ENCODE assay signal across 33 cellular contexts in genomic region chr5:94967525-94967924, GRCh38.
"Had no signal": no experiment of that assay in that cellular context is flagged by ENCODE, and none has a peak within 500 bp of the region (broad histone marks: within the 10 kb centered on the region; RNA-seq: fewer than 3 reads in every experiment).

No MANE protein-coding gene starts in this region.

- ATAC-seq: activated naive CD4-positive, alpha-beta T cell treated with anti-CD3 and anti-CD28 coated beads, Interleukin-2, amount 50 U/mL, for 72 hours; activated naive CD8-positive, alpha-beta T cell treated with anti-CD3 and anti-CD28 coated beads, Interleukin-2, amount 50 U/mL, for 24 hours; activated T-cell treated with anti-CD3 and anti-CD28 coated beads, Interleukin-2, amount 50 U/mL, for 4 hours; activated T-cell treated with anti-CD3 and anti-CD28 coated beads, Interleukin-2, amount 50 U/mL, for 72 hours; activated T-helper 17 cell treated with anti-CD3 and anti-CD28 coated beads, Interleukin-2, amount 50 U/mL, for 72 hours; body of pancreas had no signal

- H3K27me3 ChIP-seq: adrenal gland, ascending aorta, body of pancreas, brain microvascular endothelial cell, breast epithelium, cardiac muscle cell had no signal

- H3K4me3 ChIP-seq: adrenal gland, ascending aorta, body of pancreas, breast epithelium, cardiac muscle cell had no signal

- H3K36me3 ChIP-seq: adrenal gland, ascending aorta, brain microvascular endothelial cell, breast epithelium, cardiac muscle cell had no signal

- DNase-seq: activated effector memory CD4-positive, alpha-beta T cell treated with anti-CD3 and anti-CD28 coated beads, Interleukin-2, amount 50 U/mL, for 16 hours; activated effector memory CD4-positive, alpha-beta T cell treated with Interleukin-2 at 50 U/mL for 16 hours; activated gamma-delta T cell; activated gamma-delta T cell treated with Interleukin-2 at 50 U/mL for 16 hours; activated naive CD4-positive, alpha-beta T cell; activated naive CD4-positive, alpha-beta T cell treated with anti-CD3 and anti-CD28 coated beads for 36 hours; activated naive CD4-positive, alpha-beta T cell treated with anti-CD3 and anti-CD28 coated beads, Interleukin-2, amount 10 ng/mL, durations not matched to agents 7 days and 5 days; activated naive CD4-positive, alpha-beta T cell treated with anti-CD3 and anti-CD28 coated beads, Interleukin-2, amount 50 U/mL, for 16 hours; activated naive CD4-positive, alpha-beta T cell treated with Interleukin-2 at 50 U/mL for 16 hours; activated naive CD8-positive, alpha-beta T cell treated with anti-CD3 and anti-CD28 coated beads for 36 hours; activated naive CD8-positive, alpha-beta T cell treated with anti-CD3 and anti-CD28 coated beads, Interleukin-2, amount 10 ng/mL, durations not matched to agents 7 days and 5 days; activated naive CD8-positive, alpha-beta T cell treated with anti-CD3 and anti-CD28 coated beads, Interleukin-2, amount 50 U/mL, for 24 hours; activated T-cell treated with anti-CD3 and anti-CD28 coated beads, Interleukin-2, amount 50 U/mL, for 24 hours; activated T-cell treated with anti-CD3 and anti-CD28 coated beads, Interleukin-2, amount 50 U/mL, for 4 hours; activated T-cell treated with anti-CD3 and anti-CD28 coated beads, Interleukin-2, amount 50 U/mL, for 48 hours; activated T-cell treated with anti-CD3 and anti-CD28 coated beads, Interleukin-2, amount 50 U/mL, for 72 hours; adrenal gland; amniotic stem cell; amygdala; anterior cingulate cortex; aorta; body of pancreas; brain microvascular endothelial cell; caudate nucleus; central memory CD4-positive, alpha-beta T cell; cerebellar nuclear complex had no signal

- FAIRE-seq: astrocyte, bronchial epithelial cell had no signal

- H3K27ac ChIP-seq: adrenal gland, ascending aorta, body of pancreas, brain microvascular endothelial cell, breast epithelium, cardiac muscle cell had no signal

- H3K9me3 ChIP-seq: adrenal gland, ascending aorta had no signal

- H3K4me1 ChIP-seq: adrenal gland, ascending aorta, breast epithelium had no signal
